Comparison of ENCODE assay signal across 9 cellular contexts in the genomic region with DNA sequence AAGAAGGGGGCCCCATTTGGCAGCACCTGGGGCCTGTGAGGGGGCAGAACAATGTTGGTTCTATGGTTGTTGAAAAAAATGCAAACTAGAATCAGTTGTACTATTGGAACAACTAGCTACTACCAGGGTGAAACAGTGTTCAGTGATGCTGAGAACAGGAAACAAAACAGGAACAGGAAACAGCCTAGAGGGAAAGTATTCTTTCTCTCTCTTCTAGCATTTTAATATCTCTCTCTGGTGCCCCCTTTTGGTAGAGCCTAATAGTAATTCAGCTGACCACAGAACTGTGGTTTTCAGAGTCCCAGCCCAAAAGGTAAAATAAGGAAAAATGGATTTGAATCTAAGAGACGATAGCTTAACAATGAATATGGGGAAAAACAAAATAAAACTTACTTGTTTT.
DNase-seq lines count a peak whose midpoint lies in the region; ATAC-seq, FAIRE-seq and TF ChIP-seq lines count a peak whose summit lies in the region.
"Had no signal": no experiment of that assay in that cellular context is flagged by ENCODE, and none has a peak within 500 bp of the region (broad histone marks: within the 10 kb centered on the region; RNA-seq: fewer than 3 reads in every experiment).

No MANE protein-coding gene starts in this region.

- no peaks in the 10 kb centered on the region for H3K79me2 ChIP-seq in endothelial cell of umbilical vein (ENCODE audit: control insufficient read depth, insufficient read depth, low read length)

- no TSS peak for BruUV-seq in endothelial cell of umbilical vein (replicated peaks; lab: Mats Ljungman, UMichigan)

- dilution Hi-C loops in endothelial cell of umbilical vein (cut with MboI; ENCODE audit: extremely low pct_ligation_motif_present, low sequenced_read_pairs): no loop called here

- H3K4me2 ChIP-seq in BLaER1 (peak overlapping the region; percentile 45), endothelial cell of umbilical vein (ENCODE audit: insufficient read depth, low read length) (no peak overlapping the region)

- TF ChIP-seq CTCF in endothelial cell of umbilical vein (IDR thresholded peaks at IDR 0.05; ENCODE audit: extremely low read depth in 1 of 2, insufficient read depth in 1 of 2, low read depth in 1 of 2, low read length in 2 of 2): peak; percentile 41 to 53
- TF ChIP-seq CTCF in omental fat pad (IDR thresholded peaks at IDR 0.05): no peak

- H3K9me3 ChIP-seq in BLaER1: peaks cover 17% of the 10 kb centered on the region
- H3K9me3 ChIP-seq in endothelial cell of umbilical vein (replicated peaks; ENCODE audit: control insufficient read depth, insufficient read depth, low read length): no peaks in the 10 kb centered on the region

- peaks cover 7% of the 10 kb centered on the region for H3K4me1 ChIP-seq in BLaER1
- no peaks in the 10 kb centered on the region for H3K4me1 ChIP-seq in endothelial cell of umbilical vein (ENCODE audit: control insufficient read depth, extremely low read depth, insufficient read depth, low read length)

- H3K36me3 ChIP-seq in BLaER1 (no peaks in the 10 kb centered on the region), endothelial cell of umbilical vein (ENCODE audit: control insufficient read depth in 2 of 2, extremely low read depth in 1 of 2, insufficient read depth in 2 of 2, low read length in 2 of 2) (no peaks in the 10 kb centered on the region)

- H3K27ac ChIP-seq in BLaER1: peak overlapping the region; percentile 56; the same call in 1 of the 2 replicates
- no peak overlapping the region for H3K27ac ChIP-seq in endothelial cell of umbilical vein (ENCODE audit: insufficient read depth, low read depth, low read length)

- H3K9me1 ChIP-seq in endothelial cell of umbilical vein (replicated peaks; ENCODE audit: control insufficient read depth, extremely low read depth, insufficient read depth, low read length): no peaks in the 10 kb centered on the region

- DNase-seq in Kasumi-1 (lab: John Stamatoyannopoulos, UW): peak; percentile 22 to 59
- peak; percentile 53 for DNase-seq in endothelial cell of umbilical vein (ENCODE audit: low read depth, low spot score)
- no peak for DNase-seq in omental fat pad (ENCODE audit: low spot score)
- no peak for DNase-seq in GM12892 (ENCODE audit: insufficient read length)
- no peak for DNase-seq in stimulated activated CD8-positive, alpha-beta memory T cell treated with anti-CD3 and anti-CD28 coated beads, Interleukin-4, amount 100 ng/mL, for 48 hours
- DNase-seq: activated naive CD8-positive, alpha-beta T cell treated with anti-CD3 and anti-CD28 coated beads, Interleukin-2, amount 10 ng/mL, durations not matched to agents 7 days and 5 days had no signal

- H3K27me3 ChIP-seq in BLaER1 (no peaks in the 10 kb centered on the region), endothelial cell of umbilical vein (ENCODE audit: control insufficient read depth in 2 of 2, insufficient read depth in 2 of 2, low read length in 2 of 2) (no peaks in the 10 kb centered on the region)

- H4K20me1 ChIP-seq in BLaER1 (no peaks in the 10 kb centered on the region), endothelial cell of umbilical vein (replicated peaks; ENCODE audit: control insufficient read depth, extremely low read depth, insufficient read depth, low read length) (no peaks in the 10 kb centered on the region)

- ATAC-seq in GM19395 (IDR thresholded peaks at IDR 0.05; ENCODE audit: unreplicated experiment) (peak; percentile 89), omental fat pad (ENCODE audit: low FRiP score) (no peak), HG03439 (IDR thresholded peaks at IDR 0.05; ENCODE audit: unreplicated experiment) (no peak)

- CTCF ChIA-PET in endothelial cell of umbilical vein (lab: Charles Lee): interaction anchor here (0.8 to 1.5 kb wide), 16 partner anchors 10 to 475 kb away, joined by 3 to 13 read pairs (median 4); no protein-coding TSS in a partner anchor

- peak overlapping the region; percentile 26 for H2AFZ ChIP-seq in endothelial cell of umbilical vein (ENCODE audit: low read depth, low read length)

- intact Hi-C loops in endothelial cell of umbilical vein (cut with micrococcal nuclease): loop anchor here (1.0 to 10.0 kb wide), 3 partner anchors 123 to 545 kb away; no protein-coding TSS in a partner anchor

- H3K4me3 ChIP-seq in BLaER1: no peak overlapping the region
- H3K4me3 ChIP-seq in endothelial cell of umbilical vein (replicated peaks in 1 of 3; ENCODE audit: insufficient read depth in 1 of 3, low read depth in 1 of 3, low read length in 3 of 3): no peak overlapping the region

- peak; percentile 73 for FAIRE-seq in endothelial cell of umbilical vein (lab: Jason Lieb, UNC)
- no peak for FAIRE-seq in GM12892 (lab: Jason Lieb, UNC)

- TF ChIP-seq POLR2A in endothelial cell of umbilical vein (IDR thresholded peaks at IDR 0.05; ENCODE audit: low read depth, low read length): no peak
- TF ChIP-seq POLR2A in GM12892 (IDR thresholded peaks at IDR 0.05; ENCODE audit: low read depth, low read length): no peak

- no peak overlapping the region for H3K9ac ChIP-seq in BLaER1
- H3K9ac ChIP-seq in endothelial cell of umbilical vein (replicated peaks; ENCODE audit: extremely low read depth, insufficient read depth, low read length): no peak overlapping the region

- POLR2A ChIA-PET in endothelial cell of umbilical vein (lab: Charles Lee): no interaction called here

TF ChIP-seq in endothelial cell of umbilical vein, 7 proteins besides CTCF, POLR2A, EP300 and RAD21:
- no peak for TF ChIP-seq POLR2AphosphoS5 (IDR thresholded peaks at IDR 0.05; ENCODE audit: insufficient read depth, low read depth, low read length)
- TF ChIP-seq GATA2 (IDR thresholded peaks at IDR 0.05; ENCODE audit: insufficient read depth, insufficient read length, low read depth, low read length): no peak
- TF ChIP-seq, protein P1, sequence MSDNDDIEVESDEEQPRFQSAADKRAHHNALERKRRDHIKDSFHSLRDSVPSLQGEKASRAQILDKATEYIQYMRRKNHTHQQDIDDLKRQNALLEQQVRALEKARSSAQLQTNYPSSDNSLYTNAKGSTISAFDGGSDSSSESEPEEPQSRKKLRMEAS (IDR thresholded peaks at IDR 0.05; ENCODE audit: insufficient read depth, insufficient read length): no peak
- TF ChIP-seq JUN (IDR thresholded peaks at IDR 0.05; ENCODE audit: borderline replicate concordance, insufficient read depth, insufficient read length, low read depth): no peak
- no peak for TF ChIP-seq FOS (IDR thresholded peaks at IDR 0.05; ENCODE audit: borderline replicate concordance, insufficient read depth, low read length)
- TF ChIP-seq EZH2 (IDR thresholded peaks at IDR 0.05; ENCODE audit: borderline replicate concordance, low read depth, low read length, severe bottlenecking): no peak
- TF ChIP-seq MYC (IDR thresholded peaks at IDR 0.05; ENCODE audit: low read depth, low read length): no peak

Comparison
In these comparisons a context has a peak if more than half of its experiments do, and no peak if none do; other contexts are left out.
1. DNase-seq: peak in Kasumi-1 (2 of 2) and endothelial cell of umbilical vein (single experiment); none in omental fat pad (single experiment), GM12892 (single experiment) and stimulated activated CD8-positive, alpha-beta memory T cell treated with anti-CD3 and anti-CD28 coated beads, Interleukin-4, amount 100 ng/mL, for 48 hours (single experiment).
2. CTCF ChIP-seq: peak in endothelial cell of umbilical vein (2 of 2); none in omental fat pad (0 of 3).